Comparison of ENCODE assay signal across 8 cellular contexts in the genomic region with DNA sequence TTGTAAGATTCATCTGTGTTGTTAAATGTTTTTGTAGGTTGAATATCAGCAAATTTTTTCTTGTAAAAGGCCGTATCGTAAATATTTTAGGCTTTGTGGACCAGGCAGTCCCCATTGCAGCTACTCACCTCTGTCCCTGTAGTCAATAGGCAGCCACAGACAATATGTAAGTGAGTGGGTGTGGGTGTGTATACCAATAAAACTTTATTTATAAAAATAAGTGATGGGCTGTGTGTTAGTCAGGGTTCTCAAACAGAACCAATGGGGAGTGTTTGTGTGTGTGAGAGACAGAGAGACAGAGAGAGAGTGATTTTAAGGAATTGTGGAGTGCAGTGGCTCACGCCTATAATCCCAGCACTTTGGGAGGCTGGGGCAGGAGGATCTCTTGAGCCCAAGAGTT.
"Had no signal": no experiment of that assay in that cellular context is flagged by ENCODE, and none has a peak within 500 bp of the region (broad histone marks: within the 10 kb centered on the region; RNA-seq: fewer than 3 reads in every experiment).

No MANE protein-coding gene starts in this region.

- FAIRE-seq: HTR-8/SVneo had no signal

- H3K36me3 ChIP-seq: HAP-1 had no signal

- H3K4me3 ChIP-seq: GM23248, HAP-1 had no signal

- ATAC-seq: HCT116 had no signal

- H3K9me3 ChIP-seq: HAP-1 had no signal

- DNase-seq: GM23248, GOT3, H7, IMR-90, KBM-7 had no signal

- H3K9ac ChIP-seq: GM23248 had no signal

- H3K4me1 ChIP-seq: HAP-1 had no signal

- H2AFZ ChIP-seq: GM23248 had no signal

- H3K27ac ChIP-seq: GM23248 had no signal
